Comparison of ENCODE assay signal across 32 cellular contexts in genomic region chr6:3388786-3389185, GRCh38.
DNase-seq lines count a peak whose midpoint lies in the region; ATAC-seq and TF ChIP-seq lines count a peak whose summit lies in the region.
"Had no signal": no experiment of that assay in that cellular context is flagged by ENCODE, and none has a peak within 500 bp of the region (broad histone marks: within the 10 kb centered on the region; RNA-seq: fewer than 3 reads in every experiment).

No MANE protein-coding gene starts in this region.

- DNase-seq in GM10266 (ENCODE audit: extremely low spot score), result peak; percentile 44
- DNase-seq in activated B cell treated with CpG ODN at 0.5 μM for 24 hours, result peak; percentile 44
- DNase-seq in naive B cell, result peak; percentile 76
- no peak for DNase-seq in prostate gland (ENCODE audit: low spot score)
- no peak for DNase-seq in occipital lobe (lab: John Stamatoyannopoulos, UW)
- DNase-seq in pons (ENCODE audit: low spot score), result no peak
- no peak for DNase-seq in DMS 273 (lab: John Stamatoyannopoulos, UW; ENCODE audit: unreplicated experiment)
- DNase-seq: activated CD4-positive, alpha-beta T cell treated with anti-CD3 and anti-CD28 coated beads, Interleukin-2, amount 10 ng/mL, durations not matched to agents 7 days and 5 days; activated effector memory CD4-positive, alpha-beta T cell treated with Interleukin-2 at 50 U/mL for 16 hours; activated T-cell treated with anti-CD3 and anti-CD28 coated beads, Interleukin-2, amount 50 U/mL, for 1 hour; CD8-positive, alpha-beta memory T cell; colonic mucosa; effector memory CD4-positive, alpha-beta T cell; EL; KG1; left colon; MM.1S; NCI-H146; NCI-H345; NCI-H774; OCI-M1; stimulated activated CD4-positive, alpha-beta T cell treated with anti-CD3 and anti-CD28 coated beads, Interleukin-1b, Interleukin-23, amount 100 ng/mL, for 48 hours; stomach; transverse colon had no signal

- no peak overlapping the region for H3K4me3 Mint-ChIP-seq in activated B cell treated with CpG ODN at 0.5 μM for 24 hours
- H3K4me3 Mint-ChIP-seq in naive B cell, result peak overlapping the region; percentile 9 to 73 (median 49)
- H3K4me3 Mint-ChIP-seq: activated CD4-positive, alpha-beta T cell treated with anti-CD3 and anti-CD28 coated beads, Interleukin-2, amount 10 ng/mL, durations not matched to agents 7 days and 5 days; CD8-positive, alpha-beta memory T cell; WTC11 had no signal

- TF ChIP-seq POLR2A in prostate gland (IDR thresholded peaks at IDR 0.05), result no peak

- POLR2A ChIA-PET in activated B cell treated with CpG ODN at 0.5 μM for 24 hours (lab: Charles Lee), result interaction anchor here (1.3 kb wide), 1 partner anchor 32 kb away, joined by 3 read pairs; no protein-coding TSS in a partner anchor

- no peaks in the 10 kb centered on the region for H3K36me3 ChIP-seq in prostate gland
- H3K36me3 ChIP-seq: colonic mucosa, right atrium auricular region, stomach, transverse colon had no signal

- H3K9me3 Mint-ChIP-seq in activated B cell treated with CpG ODN at 0.5 μM for 24 hours (no peaks in the 10 kb centered on the region), naive B cell (no peaks in the 10 kb centered on the region)
- H3K9me3 Mint-ChIP-seq: activated CD4-positive, alpha-beta T cell treated with anti-CD3 and anti-CD28 coated beads, Interleukin-2, amount 10 ng/mL, durations not matched to agents 7 days and 5 days; activated naive CD4-positive, alpha-beta T cell treated with anti-CD3 and anti-CD28 coated beads, Interleukin-2, amount 50 U/mL, for 72 hours; CD8-positive, alpha-beta memory T cell; WTC11 had no signal

- 93% methylated on average over 9 of the region's 9 CpGs for WGBS in prostate gland

- TF ChIP-seq CTCF in GM10266 (IDR thresholded peaks at IDR 0.05; ENCODE audit: control insufficient read depth, insufficient read depth, low read depth, missing control alignments), result no peak
- no peak for TF ChIP-seq CTCF in activated B cell treated with CpG ODN at 0.5 μM for 24 hours (IDR thresholded peaks at IDR 0.05)
- TF ChIP-seq CTCF in prostate gland (IDR thresholded peaks at IDR 0.05), result no peak

- no peaks in the 10 kb centered on the region for H3K36me3 Mint-ChIP-seq in activated B cell treated with CpG ODN at 0.5 μM for 24 hours (ENCODE audit: low read depth)
- no peaks in the 10 kb centered on the region for H3K36me3 Mint-ChIP-seq in naive B cell
- H3K36me3 Mint-ChIP-seq: activated naive CD4-positive, alpha-beta T cell treated with anti-CD3 and anti-CD28 coated beads, Interleukin-2, amount 50 U/mL, for 72 hours had no signal

- no peak overlapping the region for H3K4me3 ChIP-seq in prostate gland
- H3K4me3 ChIP-seq: colonic mucosa, right atrium auricular region, SK-N-MC, smooth muscle cell, stomach, transverse colon had no signal

- no peaks in the 10 kb centered on the region for H3K27me3 ChIP-seq in prostate gland (replicated peaks; ENCODE audit: insufficient read depth)
- H3K27me3 ChIP-seq: colonic mucosa, right atrium auricular region, stomach, transverse colon had no signal

- peaks cover 10% of the 10 kb centered on the region for H3K4me1 ChIP-seq in prostate gland (replicated peaks)

- H3K4me1 Mint-ChIP-seq in activated B cell treated with CpG ODN at 0.5 μM for 24 hours, result peaks cover 36% of the 10 kb centered on the region
- peaks cover 18 to 52% (median 20%) of the 10 kb centered on the region in 3 donors for H3K4me1 Mint-ChIP-seq in naive B cell
- H3K4me1 Mint-ChIP-seq: activated CD4-positive, alpha-beta T cell treated with anti-CD3 and anti-CD28 coated beads, Interleukin-2, amount 10 ng/mL, durations not matched to agents 7 days and 5 days; CD8-positive, alpha-beta memory T cell had no signal

- H3K9me3 ChIP-seq in prostate gland, result no peaks in the 10 kb centered on the region
- H3K9me3 ChIP-seq: colonic mucosa, right atrium auricular region, stomach, transverse colon had no signal

- peak overlapping the region; percentile 31 for H3K27ac Mint-ChIP-seq in activated B cell treated with CpG ODN at 0.5 μM for 24 hours
- H3K27ac Mint-ChIP-seq in naive B cell, result peak overlapping the region; percentile 44 to 87 (median 76)
- H3K27ac Mint-ChIP-seq: activated CD4-positive, alpha-beta T cell treated with anti-CD3 and anti-CD28 coated beads, Interleukin-2, amount 10 ng/mL, durations not matched to agents 7 days and 5 days; activated naive CD4-positive, alpha-beta T cell treated with anti-CD3 and anti-CD28 coated beads, Interleukin-2, amount 50 U/mL, for 72 hours had no signal

- peaks cover 5% of the 10 kb centered on the region for H3K27me3 Mint-ChIP-seq in activated B cell treated with CpG ODN at 0.5 μM for 24 hours
- H3K27me3 Mint-ChIP-seq in naive B cell, result peaks cover 0 to 5% (median 0%) of the 10 kb centered on the region in 3 donors
- H3K27me3 Mint-ChIP-seq: activated CD4-positive, alpha-beta T cell treated with anti-CD3 and anti-CD28 coated beads, Interleukin-2, amount 10 ng/mL, durations not matched to agents 7 days and 5 days had no signal

- H3K27ac ChIP-seq in prostate gland, result no peak overlapping the region
- H3K27ac ChIP-seq: colonic mucosa, HL-60, parathyroid adenoma, SK-N-MC had no signal

- intact Hi-C loops in activated B cell treated with CpG ODN at 0.5 μM for 24 hours (cut with micrococcal nuclease), result loop anchor here (2.0 kb wide), 1 partner anchor 32 kb away; no protein-coding TSS in a partner anchor
- intact Hi-C loops in prostate gland (cut with DNase I), result no loop called here

- ATAC-seq in GM21360 (IDR thresholded peaks at IDR 0.05; ENCODE audit: unreplicated experiment), result peak; percentile 45
- peak; percentile 88 for ATAC-seq in activated B cell treated with CpG ODN at 0.5 μM for 24 hours (ENCODE audit: low read depth)
- peak; percentile 95 for ATAC-seq in naive B cell (ENCODE audit: low read depth in 2 of 2)
- ATAC-seq: activated naive CD4-positive, alpha-beta T cell treated with anti-CD3 and anti-CD28 coated beads, Interleukin-2, amount 50 U/mL, for 72 hours; WTC11 had no signal

- CTCF ChIA-PET in activated B cell treated with CpG ODN at 0.5 μM for 24 hours (lab: Charles Lee), result no interaction called here

Comparison
In these comparisons a context has a peak if more than half of its experiments do, and no peak if none do; other contexts are left out.
1. DNase-seq: peak in GM10266 (single experiment), activated B cell treated with CpG ODN at 0.5 μM for 24 hours (single experiment) and naive B cell (single experiment); none in prostate gland (single experiment), occipital lobe (single experiment), pons (single experiment) and DMS 273 (single experiment).
2. ATAC-seq: peak in every context shown above with its lines; median percentile 95 in naive B cell; 88 in activated B cell treated with CpG ODN at 0.5 μM for 24 hours; 45 in GM21360.